11 cellular contexts compared by ENCODE assay signal in the genomic region with DNA sequence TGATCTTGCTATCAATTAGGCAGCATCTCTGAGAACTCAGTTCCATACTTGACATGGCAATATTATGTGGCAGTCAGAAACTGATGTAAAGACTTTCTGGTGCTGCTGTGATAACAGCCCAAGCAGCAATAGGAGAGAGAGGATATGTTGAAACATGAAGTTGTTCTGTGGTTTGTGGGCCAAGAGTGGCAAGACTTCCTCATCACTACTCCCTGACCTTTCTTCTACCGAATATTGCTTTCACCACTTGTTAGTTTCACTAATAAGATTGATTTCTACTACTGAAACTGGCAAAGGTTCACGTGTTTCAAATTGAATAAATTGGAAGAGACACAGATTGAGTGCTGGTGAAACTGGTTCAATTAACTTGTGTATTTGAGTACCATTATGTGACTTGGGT.
A peak's percentile ranks its signal among the peaks of the same experiment; 100 is the strongest.
DNase-seq lines count a peak whose midpoint lies in the region; ATAC-seq and TF ChIP-seq lines count a peak whose summit lies in the region.
"Had no signal": no experiment of that assay in that cellular context is flagged by ENCODE, and none has a peak within 500 bp of the region (broad histone marks: within the 10 kb centered on the region; RNA-seq: fewer than 3 reads in every experiment).

No MANE protein-coding gene starts in this region.

- H3K27me3 Mint-ChIP-seq in natural killer cell (ENCODE audit: low read depth in 2 of 2), result no peaks in the 10 kb centered on the region

- ATAC-seq in GM18868 (IDR thresholded peaks at IDR 0.05; ENCODE audit: unreplicated experiment) (peak; percentile 73), HG03175 (IDR thresholded peaks at IDR 0.05; ENCODE audit: unreplicated experiment) (peak; percentile 82), natural killer cell (peak; percentile 85 to 96 (median 86)), GM19397 (IDR thresholded peaks at IDR 0.05; ENCODE audit: unreplicated experiment) (no peak)
- ATAC-seq: Right ventricle myocardium inferior had no signal

- TF ChIP-seq CTCF in natural killer cell (IDR thresholded peaks at IDR 0.05) (no peak), lower leg skin (IDR thresholded peaks at IDR 0.05) (no peak)

- peak overlapping the region; percentile 58 to 89 for H3K27ac Mint-ChIP-seq in natural killer cell

- H3K36me3 Mint-ChIP-seq in natural killer cell, result no peaks in the 10 kb centered on the region

- H3K4me3 Mint-ChIP-seq in natural killer cell, result peak overlapping the region; percentile 73

- DNase-seq in SKM-1 (lab: John Stamatoyannopoulos, UW; ENCODE audit: unreplicated experiment) (peak; percentile 79), natural killer cell (peak; percentile 23), NCI-H2029 (lab: John Stamatoyannopoulos, UW) (no peak), NCI-H774 (lab: John Stamatoyannopoulos, UW) (no peak), lower leg skin (ENCODE audit: low spot score in 2 of 2) (no peak)
- DNase-seq: erythroblast, sigmoid colon had no signal

- WGBS in lower leg skin, 2 donors, result 34 to 39% methylated on average over 2 of the region's 2 CpGs

- TF ChIP-seq POLR2A in lower leg skin (IDR thresholded peaks at IDR 0.05), result no peak

- H3K4me1 Mint-ChIP-seq in natural killer cell, result peaks cover 38 to 48% of the 10 kb centered on the region in 2 donors

- H3K4me3 ChIP-seq in lower leg skin (ENCODE audit: low read depth, poor library complexity, severe bottlenecking), result no peak overlapping the region
- H3K4me3 ChIP-seq: sigmoid colon had no signal

- intact Hi-C loops in natural killer cell (cut with micrococcal nuclease), result loop anchor here (5.0 kb wide), 1 partner anchor 182 kb away; no protein-coding TSS in a partner anchor
- intact Hi-C loops in lower leg skin (cut with DNase I; ENCODE audit: low total_unique reads), result no loop called here

- peaks cover 0 to 4% of the 10 kb centered on the region in 2 donors for H3K9me3 Mint-ChIP-seq in natural killer cell

Comparison
In these comparisons a context has a peak if more than half of its experiments do, and no peak if none do; other contexts are left out.
1. DNase-seq: peak in SKM-1 (single experiment) and natural killer cell (single experiment); none in NCI-H2029 (single experiment), NCI-H774 (single experiment) and lower leg skin (0 of 2).